In the genomic region with DNA sequence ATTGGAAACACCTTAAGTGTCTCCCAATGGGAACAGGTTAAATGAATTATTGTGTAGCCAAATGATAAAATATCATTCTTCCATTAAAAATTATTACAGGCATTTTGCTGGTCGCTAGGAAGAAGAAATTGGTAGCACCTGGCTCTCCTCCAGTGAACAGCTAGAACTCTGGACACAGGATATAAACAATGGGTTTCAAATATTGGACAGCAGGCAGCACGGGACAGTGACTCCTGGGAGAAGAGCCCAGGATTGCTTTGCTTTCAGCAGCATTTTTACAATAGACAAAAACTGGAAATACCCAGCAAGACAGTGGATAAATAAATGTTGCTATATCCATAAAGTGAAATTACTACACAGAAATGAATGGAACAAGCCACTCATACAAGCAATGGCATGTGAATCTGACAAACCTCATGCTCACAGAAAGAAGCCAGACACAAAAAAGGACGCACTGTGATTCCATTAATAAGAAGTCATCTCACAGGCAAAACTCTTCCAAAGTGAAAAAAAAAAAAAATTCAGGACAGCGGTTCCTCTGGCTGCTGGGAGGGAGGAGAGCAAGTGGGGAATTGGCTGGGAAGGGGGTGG, we compare ENCODE assay signal across 19 cellular contexts. TPM values are rescaled to one million over a fixed set of nuclear protein-coding genes. Genes with fewer than 3 reads are reported as not detected.
"Had no signal": no experiment of that assay in that cellular context is flagged by ENCODE, and none has a peak within 500 bp of the region (broad histone marks: within the 10 kb centered on the region; RNA-seq: fewer than 3 reads in every experiment).

No MANE protein-coding gene starts in this region.

- H3K36me3 ChIP-seq: cardiac muscle cell, colonic mucosa, transverse colon, uterus had no signal

- H3K9me3 Mint-ChIP-seq: activated CD4-positive, alpha-beta memory T cell treated with anti-CD3 and anti-CD28 coated beads for 36 hours; activated T-helper 1 cell treated with anti-CD3 and anti-CD28 coated beads, Interleukin-12 subunit alpha, Interleukin-12 subunit beta, Interleukin-2, Interleukin-4 antibody, amounts not matched to agents 30 ng/mL and 10 ng/mL and 1 ng/mL, durations not matched to agents 14 hours and 24 hours and 36 hours; endodermal cell; nephron progenitor cell; WTC11 had no signal

- H3K4me1 Mint-ChIP-seq: activated CD4-positive, alpha-beta T cell treated with anti-CD3 and anti-CD28 coated beads for 36 hours had no signal

- H3K27me3 ChIP-seq: cardiac muscle cell, colonic mucosa, transverse colon, uterus had no signal

- H3K27me3 Mint-ChIP-seq: activated CD4-positive, alpha-beta memory T cell treated with anti-CD3 and anti-CD28 coated beads for 36 hours; activated CD4-positive, alpha-beta T cell treated with anti-CD3 and anti-CD28 coated beads for 36 hours had no signal

- H3K4me3 ChIP-seq: cardiac muscle cell, colonic mucosa, transverse colon, uterus had no signal

- H3K27ac ChIP-seq: colonic mucosa, uterus had no signal

- H3K9me3 ChIP-seq: colonic mucosa, transverse colon, uterus had no signal

- H3K27ac Mint-ChIP-seq: activated CD4-positive, alpha-beta memory T cell treated with anti-CD3 and anti-CD28 coated beads for 36 hours; activated CD4-positive, alpha-beta T cell treated with anti-CD3 and anti-CD28 coated beads for 36 hours; activated naive CD4-positive, alpha-beta T cell treated with anti-CD3 and anti-CD28 coated beads, Interleukin-2, amount 50 U/mL, for 72 hours; activated T-helper 1 cell treated with anti-CD3 and anti-CD28 coated beads, Interleukin-12 subunit alpha, Interleukin-12 subunit beta, Interleukin-2, Interleukin-4 antibody, amounts not matched to agents 30 ng/mL and 10 ng/mL and 1 ng/mL, durations not matched to agents 14 hours and 24 hours and 36 hours; nephron progenitor cell; WTC11 had no signal

- ATAC-seq: activated CD4-positive, alpha-beta T cell treated with anti-CD3 and anti-CD28 coated beads for 36 hours; activated naive CD4-positive, alpha-beta T cell treated with anti-CD3 and anti-CD28 coated beads, Interleukin-2, amount 50 U/mL, for 72 hours; stimulated activated naive CD8-positive, alpha-beta T cell treated with anti-CD3 and anti-CD28 coated beads, Interleukin-15, Interleukin-2, amounts not matched to agents 100 U/mL and 50 U/mL, for 24 hours; WTC11 had no signal

- H3K36me3 Mint-ChIP-seq: activated CD4-positive, alpha-beta memory T cell treated with anti-CD3 and anti-CD28 coated beads for 36 hours; WTC11 had no signal

- H3K4me3 Mint-ChIP-seq: activated CD4-positive, alpha-beta memory T cell treated with anti-CD3 and anti-CD28 coated beads for 36 hours; activated CD4-positive, alpha-beta T cell treated with anti-CD3 and anti-CD28 coated beads for 36 hours; activated T-helper 1 cell treated with anti-CD3 and anti-CD28 coated beads, Interleukin-12 subunit alpha, Interleukin-12 subunit beta, Interleukin-2, Interleukin-4 antibody, amounts not matched to agents 30 ng/mL and 10 ng/mL and 1 ng/mL, durations not matched to agents 14 hours and 24 hours and 36 hours; endodermal cell; nephron progenitor cell; WTC11 had no signal

- H3K4me1 ChIP-seq: colonic mucosa, transverse colon, uterus had no signal

- DNase-seq: activated CD4-positive, alpha-beta memory T cell treated with anti-CD3 and anti-CD28 coated beads for 36 hours; activated CD4-positive, alpha-beta T cell treated with anti-CD3 and anti-CD28 coated beads for 36 hours; activated gamma-delta T cell treated with Interleukin-2 at 50 U/mL for 16 hours; activated T-cell treated with anti-CD3 and anti-CD28 coated beads for 4 hours; amniotic stem cell; colonic mucosa; endodermal cell; nephron progenitor cell; occipital lobe; stimulated activated CD4-positive, alpha-beta T cell treated with anti-CD3 and anti-CD28 coated beads, Interleukin-2, amount 100 ng/mL, for 24 hours; stimulated activated naive CD8-positive, alpha-beta T cell treated with anti-CD3 and anti-CD28 coated beads, Interleukin-15, Interleukin-2, amounts not matched to agents 100 U/mL and 50 U/mL, for 24 hours; SW 1271; T-helper 2 cell; transverse colon; uterus had no signal

RNA-seq across cellular contexts. Expression of gene LAMA1, which starts 50.5 kb away (rescaled TPM):
- total RNA-seq: activated CD4-positive, alpha-beta memory T cell treated with anti-CD3 and anti-CD28 coated beads for 36 hours; activated CD4-positive, alpha-beta T cell treated with anti-CD3 and anti-CD28 coated beads for 36 hours; activated naive CD4-positive, alpha-beta T cell treated with anti-CD3 and anti-CD28 coated beads, Interleukin-2, amount 50 U/mL, for 72 hours; activated T-helper 1 cell treated with anti-CD3 and anti-CD28 coated beads, Interleukin-12 subunit alpha, Interleukin-12 subunit beta, Interleukin-2, Interleukin-4 antibody, amounts not matched to agents 30 ng/mL and 10 ng/mL and 1 ng/mL, durations not matched to agents 14 hours and 24 hours and 36 hours had no signal
